In the genomic region with DNA sequence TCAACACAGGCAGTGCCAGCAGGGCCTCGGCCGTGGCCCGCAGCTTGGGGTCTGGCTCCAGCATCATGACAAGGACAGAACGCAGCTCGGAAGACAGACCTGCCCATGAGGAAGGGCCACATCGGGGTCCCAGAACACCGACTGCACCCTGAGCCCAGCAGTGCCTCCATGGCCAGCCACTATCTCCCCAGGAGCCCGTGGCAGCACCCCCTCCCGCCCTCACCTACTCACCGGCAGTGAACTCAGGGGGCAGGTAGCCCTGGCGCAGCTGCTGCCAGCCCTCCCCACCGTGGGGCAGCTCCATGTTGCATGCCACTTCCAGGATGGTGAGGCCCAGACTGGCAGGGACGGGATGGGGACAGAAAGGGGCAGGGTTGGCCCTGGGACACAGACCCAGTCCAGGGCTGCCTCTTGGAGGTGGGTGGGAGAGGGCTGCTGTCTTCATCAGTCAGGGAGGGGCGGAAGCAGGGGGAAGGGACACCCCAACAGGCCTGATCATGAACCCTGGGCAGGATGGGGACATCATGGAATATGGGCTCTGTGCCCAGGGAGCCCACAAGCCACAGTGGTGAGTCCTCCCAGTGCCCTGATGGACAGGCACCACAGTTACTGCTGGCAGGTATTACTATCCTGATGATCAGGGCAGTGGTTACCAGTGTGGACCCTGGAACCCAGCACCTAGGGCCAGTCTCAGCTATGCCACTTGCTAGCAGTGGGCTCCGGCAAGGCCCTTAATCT, we compare ENCODE assay signal across 21 cellular contexts. TPM values are rescaled to one million over a fixed set of nuclear protein-coding genes. Genes with fewer than 3 reads are reported as not detected.
DNase-seq lines count a peak whose midpoint lies in the region; ATAC-seq, FAIRE-seq and TF ChIP-seq lines count a peak whose summit lies in the region.
"Had no signal": no experiment of that assay in that cellular context is flagged by ENCODE, and none has a peak within 500 bp of the region (broad histone marks: within the 10 kb centered on the region; RNA-seq: fewer than 3 reads in every experiment).

No MANE protein-coding gene starts in this region.

- no peak overlapping the region for H3K23ac ChIP-seq in IMR-90 (ENCODE audit: low read depth, low read length)

- H3K79me1 ChIP-seq in IMR-90 (ENCODE audit: low read depth in 1 of 2, low read length in 2 of 2), result peaks cover 18 to 31% of the 10 kb centered on the region in 2 experiments

- H3K4me2 ChIP-seq in BLaER1 treated with 17β-estradiol and CSF1 and Interleukin-3, amounts not matched to agents 10 nM and 100 nM, result peak overlapping the region; percentile 92 to 99 (median 96)
- H3K4me2 ChIP-seq in IMR-90 (ENCODE audit: low read depth, low read length), result no peak overlapping the region
- H3K4me2 ChIP-seq: KMS-11, PC-9, SK-N-SH had no signal

- ATAC-seq in IMR-90 (ENCODE audit: low read depth) (no peak), foreskin keratinocyte (no peak), psoas muscle (no peak)
- ATAC-seq: CD8-positive, alpha-beta T cell; Right ventricle myocardium inferior had no signal

- no peak overlapping the region for H2AK9ac ChIP-seq in IMR-90 (replicated peaks; ENCODE audit: low read depth, low read length, poor library complexity)

- no peak overlapping the region for H4K8ac ChIP-seq in IMR-90 (ENCODE audit: low read depth in 2 of 2, low read length in 2 of 2)

- WGBS in IMR-90 (ENCODE audit: extremely low coverage in 2 of 2, insufficient read length in 1 of 2), 2 experiments, result 78% methylated on average over 7 of the region's 15 CpGs; no CpG with 5 or more reads in 1 of the 2 experiments
- 56 to 75% (median 74%) methylated on average over 15 of the region's 15 CpGs for WGBS in psoas muscle, 3 donors

- H3K4me3 ChIP-seq in BLaER1 treated with 17β-estradiol and CSF1 and Interleukin-3, amounts not matched to agents 10 nM and 100 nM, result peak overlapping the region in 7 of 10 experiments; percentile 17 to 98 (median 93); a peak in 12 of 20 replicates
- H3K4me3 ChIP-seq in IMR-90 (ENCODE audit: insufficient read depth, low read depth, low read length) (no peak overlapping the region), kidney (ENCODE audit: low read length in 2 of 2) (no peak overlapping the region), psoas muscle (no peak overlapping the region)
- H3K4me3 ChIP-seq: GM23248, MG63, PC-9 had no signal

- H4K91ac ChIP-seq in IMR-90 (ENCODE audit: insufficient read depth, low read depth, low read length), result no peak overlapping the region

- peak overlapping the region in 9 of 11 experiments; percentile 2 to 92 (median 86); a peak in 15 of 22 replicates for H3K9ac ChIP-seq in BLaER1 treated with 17β-estradiol and CSF1 and Interleukin-3, amounts not matched to agents 10 nM and 100 nM
- H3K9ac ChIP-seq in IMR-90 (ENCODE audit: low read depth, low read length) (no peak overlapping the region), kidney (ENCODE audit: low read length in 2 of 2) (no peak overlapping the region)
- H3K9ac ChIP-seq: GM23248, KMS-11, SK-N-SH had no signal

- peaks cover 39 to 90% (median 84%) of the 10 kb centered on the region in 11 experiments for H4K20me1 ChIP-seq in BLaER1 treated with 17β-estradiol and CSF1 and Interleukin-3, amounts not matched to agents 10 nM and 100 nM
- peaks cover 18% of the 10 kb centered on the region for H4K20me1 ChIP-seq in IMR-90 (ENCODE audit: insufficient read depth, low read length)

- POLR2A ChIA-PET in IMR-90 (lab: Charles Lee; ENCODE audit: unreplicated experiment), result no interaction called here

- H3K9me3 ChIP-seq in BLaER1 treated with 17β-estradiol and CSF1 and Interleukin-3, amounts not matched to agents 10 nM and 100 nM (replicated peaks in 1 of 11), result no peaks in the 10 kb centered on the region
- no peaks in the 10 kb centered on the region for H3K9me3 ChIP-seq in IMR-90 (ENCODE audit: control insufficient read depth, insufficient read depth, low read length)
- H3K9me3 ChIP-seq in kidney (ENCODE audit: control insufficient read depth in 1 of 2, low read length in 2 of 2), result no peaks in the 10 kb centered on the region
- no peaks in the 10 kb centered on the region for H3K9me3 ChIP-seq in psoas muscle
- H3K9me3 ChIP-seq: MG63, SK-N-SH had no signal

- no peak overlapping the region for H2BK5ac ChIP-seq in IMR-90 (ENCODE audit: low read depth, low read length, poor library complexity, severe bottlenecking)

- CTCF ChIA-PET in IMR-90 (lab: Yijun Ruan, JAX), result no interaction called here

- no peak overlapping the region for H4K5ac ChIP-seq in IMR-90 (ENCODE audit: low read depth, low read length)

- H3K27me3 ChIP-seq in BLaER1 treated with 17β-estradiol and CSF1 and Interleukin-3, amounts not matched to agents 10 nM and 100 nM, result no peaks in the 10 kb centered on the region
- H3K27me3 ChIP-seq in IMR-90 (ENCODE audit: control insufficient read depth, insufficient read depth, low read length) (no peaks in the 10 kb centered on the region), foreskin keratinocyte (no peaks in the 10 kb centered on the region), psoas muscle (ENCODE audit: insufficient read depth in 3 of 3, low read length in 2 of 3) (peaks cover 0 to 4% (median 2%) of the 10 kb centered on the region in 3 donors)
- H3K27me3 ChIP-seq: MG63 had no signal

- no peak for TF ChIP-seq RAD21 in IMR-90 (IDR thresholded peaks at IDR 0.05; ENCODE audit: low read length)

- in situ Hi-C loops in IMR-90 (cut with MboI; ENCODE audit: low sequenced_read_pairs), result no loop called here

- no peak overlapping the region for H3K14ac ChIP-seq in IMR-90 (replicated peaks; ENCODE audit: low read depth, low read length)

- peak overlapping the region; percentile 33 for H2AFZ ChIP-seq in IMR-90 (replicated peaks; ENCODE audit: low read length, poor library complexity)
- H2AFZ ChIP-seq: GM23248, PC-9 had no signal

- TF ChIP-seq CTCF in IMR-90 (conservative IDR thresholded peaks at IDR 0.05; ENCODE audit: low read depth, low read length), result no peak
- TF ChIP-seq CTCF in kidney (IDR thresholded peaks at IDR 0.05; ENCODE audit: borderline replicate concordance, extremely low read depth, insufficient read depth), result no peak
- TF ChIP-seq CTCF in foreskin keratinocyte (conservative IDR thresholded peaks at IDR 0.05), result no peak
- no peak for TF ChIP-seq CTCF in psoas muscle (IDR thresholded peaks at IDR 0.05)

- H3K56ac ChIP-seq in IMR-90 (ENCODE audit: extremely low read depth, insufficient read depth, low read length), result no peak overlapping the region

- H2BK15ac ChIP-seq in IMR-90 (ENCODE audit: low read depth, low read length), result no peak overlapping the region

- peak overlapping the region in 7 of 11 experiments; percentile 3 to 66 (median 55); a peak in 11 of 22 replicates for H3K27ac ChIP-seq in BLaER1 treated with 17β-estradiol and CSF1 and Interleukin-3, amounts not matched to agents 10 nM and 100 nM
- H3K27ac ChIP-seq in IMR-90 (ENCODE audit: insufficient read depth, low read length), result no peak overlapping the region
- H3K27ac ChIP-seq in kidney (ENCODE audit: low read depth in 2 of 2, low read length in 2 of 2), result no peak overlapping the region
- H3K27ac ChIP-seq in foreskin keratinocyte, result no peak overlapping the region
- H3K27ac ChIP-seq in psoas muscle, result no peak overlapping the region
- H3K27ac ChIP-seq: GM23248, HL-60, KMS-11, PC-9 had no signal

- peaks cover 8% of the 10 kb centered on the region for H3K9me1 ChIP-seq in IMR-90 (ENCODE audit: insufficient read depth, low read length)

- H2BK120ac ChIP-seq in IMR-90 (ENCODE audit: low read depth, low read length), result no peak overlapping the region

- BruUV-seq in IMR-90 (replicated peaks; lab: Mats Ljungman, UMichigan), result no TSS peak

- dilution Hi-C loops in IMR-90 (cut with HindIII; ENCODE audit: low sequenced_read_pairs, unreplicated experiment), result no loop called here

- TF ChIP-seq POLR2A in IMR-90 (IDR thresholded peaks at IDR 0.05; ENCODE audit: low read depth, low read length), result no peak

- no peak overlapping the region for H3K18ac ChIP-seq in IMR-90 (ENCODE audit: low read depth, low read length)

- peaks cover 59 to 95% (median 94%) of the 10 kb centered on the region in 10 experiments for H3K4me1 ChIP-seq in BLaER1 treated with 17β-estradiol and CSF1 and Interleukin-3, amounts not matched to agents 10 nM and 100 nM
- H3K4me1 ChIP-seq in IMR-90 (ENCODE audit: control insufficient read depth, insufficient read depth, low read length) (peaks cover 2% of the 10 kb centered on the region; the same call in 1 of the 2 replicates), kidney (ENCODE audit: control insufficient read depth in 1 of 2, insufficient read depth in 1 of 2, low read depth in 1 of 2, low read length in 2 of 2) (peaks cover 0 to 5% of the 10 kb centered on the region in 2 donors), foreskin keratinocyte (peaks cover 13% of the 10 kb centered on the region), psoas muscle (peaks cover 10% of the 10 kb centered on the region)

- intact Hi-C loops in IMR-90 (cut with micrococcal nuclease), result no loop called here
- intact Hi-C loops in kidney (cut with DNase I), result no loop called here
- intact Hi-C loops in psoas muscle (cut with DNase I), result no loop called here

- H3K36me3 ChIP-seq in BLaER1 treated with 17β-estradiol and CSF1 and Interleukin-3, amounts not matched to agents 10 nM and 100 nM, result peaks cover 0 to 79% (median 40%) of the 10 kb centered on the region in 11 experiments; a peak in 12 of 22 replicates
- H3K36me3 ChIP-seq in IMR-90 (ENCODE audit: control insufficient read depth, insufficient read depth, low read length) (peaks cover 2% of the 10 kb centered on the region; the same call in 1 of the 2 replicates), kidney (ENCODE audit: control insufficient read depth in 1 of 2, insufficient read depth in 2 of 2, low read length in 2 of 2) (no peaks in the 10 kb centered on the region), psoas muscle (ENCODE audit: insufficient read depth in 1 of 2, low read depth in 1 of 2) (no peaks in the 10 kb centered on the region)

- DNase-seq in IMR-90 (no peak), kidney (peak; percentile 75), foreskin keratinocyte (no peak), psoas muscle (no peak)
- DNase-seq: ACHN; CD8-positive, alpha-beta T cell; DMS79 treated with DMSO at 0.1 percent for 48 hours; GF-D8; GM23248; MG63; NCI-H1092 treated with DMSO at 0.1 percent for 48 hours; NCI-H1694; NCI-H69; NK-92 treated with Interleukin-12 subunit alpha and Interleukin-12 subunit beta, amount 100 ng/mL, for 24 hours; PC-9; SK-N-SH had no signal

- no peak overlapping the region for H3K4ac ChIP-seq in IMR-90 (ENCODE audit: low read depth, low read length)

- no peak overlapping the region for H2BK20ac ChIP-seq in IMR-90 (ENCODE audit: low read depth, low read length)

- no peak for FAIRE-seq in kidney (lab: Jason Lieb, UNC)
- FAIRE-seq: D721Med had no signal

- H2AK5ac ChIP-seq in IMR-90 (ENCODE audit: low read depth, low read length), result no peak overlapping the region

RNA-seq across cellular contexts. Expression of a gene that starts 5.3 kb away (rescaled TPM):
- 2.2 TPM in 2 replicates for total RNA-seq in IMR-90 (2012; rRNA removed)
- 10.0 and 10.1 TPM in 2 replicates for polyA plus RNA-seq in IMR-90 (2012; rRNA removed)
- polyA plus RNA-seq in IMR-90 (2012; cell fraction: cytosol; rRNA removed), result 8.9 and 10.0 TPM in 2 replicates
- polyA plus RNA-seq in IMR-90 (2012; cell fraction: nucleus; rRNA removed; ENCODE audit: low replicate concordance), result 7.4 and 19.4 TPM in 2 replicates
- 5.9 TPM for total RNA-seq in kidney
- polyA plus RNA-seq in kidney (ENCODE audit: insufficient read depth, low read depth, low replicate concordance), result 3.5 TPM
- total RNA-seq in foreskin keratinocyte, result 29.6 and 32.8 TPM in 2 replicates
- polyA plus RNA-seq in foreskin keratinocyte, result 35.4 and 35.6 TPM in 2 replicates
- total RNA-seq in psoas muscle, result 10 to 100 TPM in 1 of 4 donors, 1 to 10 TPM in 3; 4.6 to 15.9 (median 8.1) TPM
- 10 to 100 TPM; 12.3 to 26.1 (median 15.0) TPM for polyA plus RNA-seq in psoas muscle

RNA-seq across cellular contexts. Expression of a gene that starts 5.8 kb away (rescaled TPM):
- total RNA-seq in IMR-90 (2012; rRNA removed) (1.8 and 2.8 TPM in 2 replicates), kidney (2.2 TPM), foreskin keratinocyte (82.0 and 99.7 TPM in 2 replicates), psoas muscle (1 to 10 TPM in 1 of 4 donors, under 1 TPM in 3; 0.27 to 1.2 (median 0.56) TPM)
- polyA plus RNA-seq in IMR-90 (2012; rRNA removed) (14.9 and 18.7 TPM in 2 replicates), kidney (ENCODE audit: insufficient read depth, low read depth, low replicate concordance) (0.97 TPM), foreskin keratinocyte (122 and 142 TPM in 2 replicates), psoas muscle (1 to 10 TPM in 2 of 3 donors, under 1 TPM in 1; 0.84 to 3.7 (median 2.0) TPM)
- polyA plus RNA-seq in IMR-90 (2012; cell fraction: cytosol; rRNA removed), result 17.0 and 20.3 TPM in 2 replicates
- polyA plus RNA-seq in IMR-90 (2012; cell fraction: nucleus; rRNA removed; ENCODE audit: low replicate concordance), result 21.6 and 96.5 TPM in 2 replicates

RNA-seq across cellular contexts. Expression of a gene that starts 10.4 kb away (rescaled TPM):
- total RNA-seq in IMR-90 (2012; rRNA removed) (not detected in 2 replicates), kidney (not detected), foreskin keratinocyte (8.5 and 12.0 TPM in 2 replicates), psoas muscle (not detected)
- polyA plus RNA-seq in IMR-90 (2012; rRNA removed) (0.03 and 0.11 TPM in 2 replicates), kidney (ENCODE audit: insufficient read depth, low read depth, low replicate concordance) (not detected), foreskin keratinocyte (10.7 and 14.5 TPM in 2 replicates), psoas muscle (under 1 TPM in 2 of 3 donors, not detected in 1; 0.01 to 0.04 TPM)
- polyA plus RNA-seq in IMR-90 (2012; cell fraction: cytosol; rRNA removed), result 0.09 and 0.18 TPM in 2 replicates
- 0.03 and 0.30 TPM in 2 replicates for polyA plus RNA-seq in IMR-90 (2012; cell fraction: nucleus; rRNA removed; ENCODE audit: low replicate concordance)
- total RNA-seq: CD8-positive, alpha-beta T cell; GM23248; Right ventricle myocardium inferior had no signal
- polyA plus RNA-seq: GM23248 had no signal

RNA-seq across cellular contexts. Expression of a gene that starts 38.2 kb away (rescaled TPM):
- total RNA-seq in IMR-90 (2012; rRNA removed), result not detected in 2 replicates
- 0.05 TPM in 1 of 2 replicates, not detected in the other for polyA plus RNA-seq in IMR-90 (2012; rRNA removed)
- polyA plus RNA-seq in IMR-90 (2012; cell fraction: cytosol; rRNA removed), result 0.03 TPM in 1 of 2 replicates, not detected in the other
- 0.15 and 0.82 TPM in 2 replicates for polyA plus RNA-seq in IMR-90 (2012; cell fraction: nucleus; rRNA removed; ENCODE audit: low replicate concordance)
- 0.60 TPM for total RNA-seq in kidney
- not detected for polyA plus RNA-seq in kidney (ENCODE audit: insufficient read depth, low read depth, low replicate concordance)
- not detected in 2 replicates for total RNA-seq in foreskin keratinocyte
- 0.06 TPM in 1 of 2 replicates, not detected in the other for polyA plus RNA-seq in foreskin keratinocyte
- total RNA-seq in psoas muscle, result 1 to 10 TPM in 1 of 4 donors, under 1 TPM in 3; 0.17 to 2.2 (median 0.86) TPM
- 1 to 10 TPM in 1 of 3 donors, under 1 TPM in 2; 0.12 to 1.3 (median 0.18) TPM for polyA plus RNA-seq in psoas muscle
- total RNA-seq: CD8-positive, alpha-beta T cell; GM23248 had no signal

RNA-seq across cellular contexts. Expression of a gene that starts 43.5 kb away (rescaled TPM):
- total RNA-seq in IMR-90 (2012; rRNA removed) (not detected in 2 replicates), kidney (0.47 TPM), foreskin keratinocyte (0.11 and 0.14 TPM in 2 replicates), psoas muscle (not detected)
- polyA plus RNA-seq in IMR-90 (2012; rRNA removed) (0.07 and 0.14 TPM in 2 replicates), kidney (ENCODE audit: insufficient read depth, low read depth, low replicate concordance) (not detected), foreskin keratinocyte (0.16 and 0.28 TPM in 2 replicates), psoas muscle (1 to 10 TPM in 1 of 3 donors, under 1 TPM in 2; 0.05 to 5.5 (median 0.45) TPM)
- polyA plus RNA-seq in IMR-90 (2012; cell fraction: cytosol; rRNA removed), result 0.16 TPM in 2 replicates
- polyA plus RNA-seq in IMR-90 (2012; cell fraction: nucleus; rRNA removed; ENCODE audit: low replicate concordance), result 0.31 and 0.32 TPM in 2 replicates
- total RNA-seq: CD8-positive, alpha-beta T cell; GM23248; Right ventricle myocardium inferior had no signal

Comparison
In these comparisons a context has a peak if more than half of its experiments do, and no peak if none do; other contexts are left out.
1. H3K27ac ChIP-seq: peak in BLaER1 treated with 17β-estradiol and CSF1 and Interleukin-3, amounts not matched to agents 10 nM and 100 nM (7 of 11); none in IMR-90 (single experiment), kidney (0 of 2), foreskin keratinocyte (single experiment) and psoas muscle (single experiment).
2. H3K4me3 ChIP-seq: peak in BLaER1 treated with 17β-estradiol and CSF1 and Interleukin-3, amounts not matched to agents 10 nM and 100 nM (7 of 10); none in IMR-90 (single experiment), kidney (0 of 2) and psoas muscle (single experiment).
3. H3K9ac ChIP-seq: peak in BLaER1 treated with 17β-estradiol and CSF1 and Interleukin-3, amounts not matched to agents 10 nM and 100 nM (9 of 11); none in IMR-90 (single experiment) and kidney (0 of 2).
4. RNA of a gene that starts 5.8 kb away (total RNA-seq): 82.0 to 99.7 TPM in foreskin keratinocyte; 2.2 TPM in kidney (single experiment), 1.8 to 2.8 TPM in IMR-90 and 0.27 to 1.2 TPM in psoas muscle; every median in the first group is over 10 times any median in the second.